Comparison of ENCODE assay signal across 14 cellular contexts in the genomic region with DNA sequence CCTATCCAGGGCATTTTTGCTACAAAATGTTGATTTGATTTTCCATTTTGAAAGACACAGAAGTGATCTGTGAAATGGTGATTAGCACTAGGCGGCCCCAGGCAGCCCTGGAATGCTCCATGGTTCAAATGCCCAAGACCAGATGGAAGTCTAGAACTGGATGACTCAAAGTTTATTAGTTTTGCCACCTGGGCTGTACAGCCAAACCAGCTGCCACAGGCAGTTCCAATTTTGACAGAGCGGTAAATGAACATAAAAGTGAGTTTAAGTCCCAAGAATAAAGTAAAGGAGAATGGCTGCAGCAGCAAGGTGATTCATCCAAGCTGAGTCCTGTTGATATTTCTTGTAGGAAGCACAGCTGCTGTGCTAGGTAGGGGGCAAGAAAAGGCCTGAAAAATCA.
"Had no signal": no experiment of that assay in that cellular context is flagged by ENCODE, and none has a peak within 500 bp of the region (broad histone marks: within the 10 kb centered on the region; RNA-seq: fewer than 3 reads in every experiment).

No MANE protein-coding gene starts in this region.

- H3K79me2 ChIP-seq: parathyroid adenoma had no signal

- FAIRE-seq: kidney, small intestine had no signal

- H3K9me3 Mint-ChIP-seq: activated CD4-positive, alpha-beta memory T cell treated with anti-CD3 and anti-CD28 coated beads for 36 hours; activated T-cell treated with anti-CD3 and anti-CD28 coated beads, Interleukin-2, amount 50 U/mL, for 72 hours; T-helper 2 cell treated with Interferon-gamma antibody and Interleukin-4, amounts not matched to agents 5 μg/mL and 100 μg/mL, for 36 hours had no signal

- DNase-seq: activated CD4-positive, alpha-beta memory T cell treated with anti-CD3 and anti-CD28 coated beads for 36 hours; activated CD4-positive, alpha-beta T cell treated with anti-CD3 and anti-CD28 coated beads for 1 hour; activated naive CD8-positive, alpha-beta T cell treated with anti-CD3 and anti-CD28 coated beads, Interleukin-2, amount 10 ng/mL, durations not matched to agents 7 days and 5 days; activated T-cell treated with anti-CD3 and anti-CD28 coated beads, Interleukin-2, amount 50 U/mL, for 72 hours; anterior cingulate cortex; foreskin melanocyte; heart left ventricle; kidney; left ventricle myocardium superior; small intestine; tibial artery had no signal

- H3K4me1 ChIP-seq: heart left ventricle, parathyroid adenoma, right atrium auricular region had no signal

- H3K27me3 Mint-ChIP-seq: activated CD4-positive, alpha-beta memory T cell treated with anti-CD3 and anti-CD28 coated beads for 36 hours; activated naive CD8-positive, alpha-beta T cell treated with anti-CD3 and anti-CD28 coated beads, Interleukin-2, amount 10 ng/mL, durations not matched to agents 7 days and 5 days had no signal

- H3K9ac ChIP-seq: parathyroid adenoma had no signal

- H3K27ac ChIP-seq: heart left ventricle, parathyroid adenoma, right atrium auricular region, tibial artery had no signal

- H3K27ac Mint-ChIP-seq: activated CD4-positive, alpha-beta memory T cell treated with anti-CD3 and anti-CD28 coated beads for 36 hours; activated naive CD8-positive, alpha-beta T cell treated with anti-CD3 and anti-CD28 coated beads, Interleukin-2, amount 10 ng/mL, durations not matched to agents 7 days and 5 days; activated T-cell treated with anti-CD3 and anti-CD28 coated beads, Interleukin-2, amount 50 U/mL, for 72 hours; T-helper 2 cell treated with Interferon-gamma antibody and Interleukin-4, amounts not matched to agents 5 μg/mL and 100 μg/mL, for 36 hours had no signal

- H3K4me3 Mint-ChIP-seq: activated CD4-positive, alpha-beta memory T cell treated with anti-CD3 and anti-CD28 coated beads for 36 hours; activated naive CD8-positive, alpha-beta T cell treated with anti-CD3 and anti-CD28 coated beads, Interleukin-2, amount 10 ng/mL, durations not matched to agents 7 days and 5 days; activated T-cell treated with anti-CD3 and anti-CD28 coated beads, Interleukin-2, amount 50 U/mL, for 72 hours; T-helper 2 cell treated with Interferon-gamma antibody and Interleukin-4, amounts not matched to agents 5 μg/mL and 100 μg/mL, for 36 hours had no signal

- H2AFZ ChIP-seq: parathyroid adenoma had no signal

- H3K27me3 ChIP-seq: heart left ventricle, right atrium auricular region, tibial artery had no signal

- H3K36me3 ChIP-seq: heart left ventricle, right atrium auricular region, tibial artery had no signal

- H3K9me3 ChIP-seq: heart left ventricle, right atrium auricular region, tibial artery had no signal

- H3K4me3 ChIP-seq: heart left ventricle, right atrium auricular region, tibial artery had no signal

- H3K36me3 Mint-ChIP-seq: activated CD4-positive, alpha-beta memory T cell treated with anti-CD3 and anti-CD28 coated beads for 36 hours; activated naive CD8-positive, alpha-beta T cell treated with anti-CD3 and anti-CD28 coated beads, Interleukin-2, amount 10 ng/mL, durations not matched to agents 7 days and 5 days had no signal
